ENCODE assay signal across 8 cellular contexts in genomic region chr2:44937688-44938240, GRCh38. TPM values are rescaled to one million over a fixed set of nuclear protein-coding genes. Genes with fewer than 3 reads are reported as not detected.
DNase-seq lines count a peak whose midpoint lies in the region; ATAC-seq and TF ChIP-seq lines count a peak whose summit lies in the region.

No MANE protein-coding gene starts in this region.

- TF ChIP-seq RAD21 in SK-N-SH (IDR thresholded peaks at IDR 0.05; ENCODE audit: low read length) = peak; percentile 27

- peaks cover 0 to 49% of the 10 kb centered on the region in 2 experiments; a peak in 2 of 4 replicates for H3K4me1 ChIP-seq in SK-N-SH (ENCODE audit: control insufficient read depth in 1 of 2, insufficient read depth in 2 of 2, low read depth in 1 of 2, low read length in 1 of 2)
- peaks cover 38% of the 10 kb centered on the region for H3K4me1 ChIP-seq in lower lobe of right lung
- H3K4me1 ChIP-seq in vagina = peaks cover 59% of the 10 kb centered on the region

- H3K4me3 ChIP-seq in SK-N-SH (ENCODE audit: low read depth in 2 of 2, low read length in 1 of 2) = peak overlapping the region in 1 of 2 experiments; percentile 57; a peak in 2 of 4 replicates
- H3K4me3 ChIP-seq in lower lobe of right lung = peak overlapping the region; percentile 3
- peak overlapping the region in 1 of 2 donors; percentile 18 for H3K4me3 ChIP-seq in vagina

- CTCF ChIA-PET in SK-N-SH (lab: Yijun Ruan, JAX) (interaction anchor here (0.6 to 7.6 kb wide), 17 partner anchors 11 to 457 kb away, joined by 3 to 83 read pairs (median 4); no protein-coding TSS in a partner anchor), RWPE1 (lab: Yijun Ruan, JAX) (interaction anchor here (0.6 kb wide), 1 partner anchor 1694 kb away, joined by 3 read pairs; no protein-coding TSS in a partner anchor)

- intact Hi-C loops in lower lobe of right lung (cut with DNase I) (no loop called here), left cardiac atrium (cut with DNase I) (no loop called here), vagina (cut with DNase I) (no loop called here)

- H3K9me2 ChIP-seq in SK-N-SH = no peaks in the 10 kb centered on the region

- POLR2A ChIA-PET in SK-N-SH (lab: Yijun Ruan, JAX) (interaction anchor here (0.7 to 3.4 kb wide), 9 partner anchors 18 to 458 kb away, joined by 3 to 16 read pairs (median 4); no protein-coding TSS in a partner anchor), RWPE1 (lab: Yijun Ruan, JAX; ENCODE audit: low non-redundant PET) (no interaction called here)

- H3F3A ChIP-seq in SK-N-SH (replicated peaks; ENCODE audit: insufficient read depth) = peaks cover 8% of the 10 kb centered on the region

- no peaks in the 10 kb centered on the region for H3K9me3 ChIP-seq in SK-N-SH
- H3K9me3 ChIP-seq in lower lobe of right lung = no peaks in the 10 kb centered on the region
- H3K9me3 ChIP-seq in vagina = no peaks in the 10 kb centered on the region

- no peak for TF ChIP-seq POLR2A in vagina (IDR thresholded peaks at IDR 0.05)

- ATAC-seq in GM21786 (IDR thresholded peaks at IDR 0.05; ENCODE audit: unreplicated experiment) (peak; percentile 36), lower lobe of right lung (peak in 1 of 2 donors; percentile 3), HG02642 (IDR thresholded peaks at IDR 0.05; ENCODE audit: poor library complexity, unreplicated experiment) (no peak), left cardiac atrium (no peak)

- DNase-seq in DMS53 (lab: John Stamatoyannopoulos, UW) = peak; percentile 93
- DNase-seq in SK-N-SH = peak; percentile 90
- no peak for DNase-seq in lower lobe of right lung
- DNase-seq in RWPE1 (ENCODE audit: low spot score) = no peak
- DNase-seq in left cardiac atrium = no peak
- DNase-seq in vagina (ENCODE audit: extremely low spot score in 2 of 2) = no peak

- WGBS in SK-N-SH (ENCODE audit: low lambda C conversion rate) = 52% methylated on average over 35 of the region's 35 CpGs

- no peaks in the 10 kb centered on the region for H4K20me1 ChIP-seq in SK-N-SH (ENCODE audit: insufficient read depth)

- H3K27me3 ChIP-seq in SK-N-SH (ENCODE audit: insufficient read depth) = peaks cover 84% of the 10 kb centered on the region
- peaks cover 94% of the 10 kb centered on the region for H3K27me3 ChIP-seq in lower lobe of right lung (ENCODE audit: low read depth)
- H3K27me3 ChIP-seq in vagina = peaks cover 5% of the 10 kb centered on the region

- TF ChIP-seq CTCF in SK-N-SH (IDR thresholded peaks at IDR 0.05) = no peak
- TF ChIP-seq CTCF in lower lobe of right lung (IDR thresholded peaks at IDR 0.05) = no peak
- no peak for TF ChIP-seq CTCF in RWPE1 (conservative IDR thresholded peaks at IDR 0.05; ENCODE audit: low read depth)
- no peak for TF ChIP-seq CTCF in vagina (IDR thresholded peaks at IDR 0.05)

- no peaks in the 10 kb centered on the region for H3K79me2 ChIP-seq in SK-N-SH (ENCODE audit: insufficient read depth)

- H3K4me2 ChIP-seq in SK-N-SH = peak overlapping the region; percentile 97

- H3K9ac ChIP-seq in SK-N-SH = no peak overlapping the region

- TF ChIP-seq EP300 in SK-N-SH (IDR thresholded peaks at IDR 0.05; ENCODE audit: borderline replicate concordance in 1 of 2, low read depth in 1 of 2, low read length in 1 of 2) = no peak

- no peaks in the 10 kb centered on the region for H3K36me3 ChIP-seq in SK-N-SH (replicated peaks in 1 of 2; ENCODE audit: control insufficient read depth in 1 of 2, insufficient read depth in 2 of 2, low read length in 1 of 2)
- no peaks in the 10 kb centered on the region for H3K36me3 ChIP-seq in lower lobe of right lung
- H3K36me3 ChIP-seq in vagina = no peaks in the 10 kb centered on the region

- no peak overlapping the region for H2AFZ ChIP-seq in SK-N-SH (ENCODE audit: low read depth)

- H3K27ac ChIP-seq in SK-N-SH (ENCODE audit: low read depth in 2 of 2, low read length in 1 of 2) (peak overlapping the region in 1 of 2 experiments; percentile 92; a peak in 2 of 4 replicates), lower lobe of right lung (no peak overlapping the region), RWPE1 (no peak overlapping the region), vagina (no peak overlapping the region)

TF ChIP-seq in SK-N-SH, 30 proteins besides CTCF, POLR2A, EP300 and RAD21 (continues in another document):
- TF ChIP-seq MXI1 (IDR thresholded peaks at IDR 0.05; ENCODE audit: low read depth, low read length) (no peak), JUND (IDR thresholded peaks at IDR 0.05) (no peak), SMC3 (IDR thresholded peaks at IDR 0.05; ENCODE audit: low read depth, low read length) (no peak), FOSL2 (IDR thresholded peaks at IDR 0.05; ENCODE audit: borderline replicate concordance, low read depth) (no peak), MEF2A (IDR thresholded peaks at IDR 0.05; ENCODE audit: borderline replicate concordance, low read depth) (no peak), NRF1 (IDR thresholded peaks at IDR 0.05; ENCODE audit: low read depth, low read length) (no peak), TEAD4 (IDR thresholded peaks at IDR 0.05; ENCODE audit: borderline replicate concordance, insufficient read depth) (no peak), IRF3 (IDR thresholded peaks at IDR 0.05; ENCODE audit: low read depth, low read length) (no peak), ELF1 (IDR thresholded peaks at IDR 0.05) (no peak), EZH2phosphoT487 (IDR thresholded peaks at IDR 0.05; ENCODE audit: borderline replicate concordance, low read depth) (no peak), POLR2AphosphoS5 (IDR thresholded peaks at IDR 0.05; ENCODE audit: low read depth, low read length) (peak; percentile 49; the same call in 1 of the 2 replicates), YY1 (IDR thresholded peaks at IDR 0.05; ENCODE audit: low read depth) (no peak), MAX (IDR thresholded peaks at IDR 0.05; ENCODE audit: low read depth) (no peak), FOXM1 (IDR thresholded peaks at IDR 0.05; ENCODE audit: low read depth) (no peak), NFIC (IDR thresholded peaks at IDR 0.05; ENCODE audit: borderline replicate concordance) (no peak), TAF1 (IDR thresholded peaks at IDR 0.05; ENCODE audit: borderline replicate concordance, low read depth, low read length) (peak; percentile 19; the same call in 1 of the 2 replicates), ZBTB33 (IDR thresholded peaks at IDR 0.05; ENCODE audit: borderline replicate concordance, low read depth) (no peak), TCF12 (IDR thresholded peaks at IDR 0.05) (no peak), RCOR1 (IDR thresholded peaks at IDR 0.05; ENCODE audit: low read length) (peak; percentile 62), SIN3A (IDR thresholded peaks at IDR 0.05; ENCODE audit: borderline replicate concordance, low read depth, low read length) (no peak), USF2 (IDR thresholded peaks at IDR 0.05; ENCODE audit: borderline replicate concordance, low read depth, low read length) (no peak; the same call in 1 of the 2 replicates), CHD2 (IDR thresholded peaks at IDR 0.05; ENCODE audit: low read length, partially characterized antibody) (peak; percentile 46), RFX5 (IDR thresholded peaks at IDR 0.05; ENCODE audit: low read length) (no peak), RXRA (IDR thresholded peaks at IDR 0.05; ENCODE audit: borderline replicate concordance, low read depth) (no peak), FOXJ3 (CRISPR knock-in tag; IDR thresholded peaks at IDR 0.05) (0 out of 2 replicates have a peak, but pooled peaks have one; percentile 44), GATA2 (CRISPR knock-in tag; IDR thresholded peaks at IDR 0.05) (no peak)

RNA-seq across cellular contexts. Expression of gene SIX3, which starts 3.7 kb away (rescaled TPM):
- 0.58 and 0.67 TPM in 2 replicates for polyA plus RNA-seq in SK-N-SH (2012; rRNA removed)
- 0.98 and 2.1 TPM in 2 replicates for polyA plus RNA-seq in SK-N-SH (2012; cell fraction: cytosol; rRNA removed)
- 0.77 and 1.7 TPM in 2 replicates for polyA plus RNA-seq in SK-N-SH (2012; cell fraction: nucleus; rRNA removed)
- total RNA-seq in lower lobe of right lung (not detected), left cardiac atrium (not detected), vagina (not detected)

Comparison
In these comparisons a context has a peak if more than half of its experiments do, and no peak if none do; other contexts are left out.
1. DNase-seq: peak in DMS53 (single experiment) and SK-N-SH (single experiment); none in lower lobe of right lung (single experiment), RWPE1 (single experiment), left cardiac atrium (single experiment) and vagina (0 of 2).